ENCODE assay signal across 8 cellular contexts in the genomic region with DNA sequence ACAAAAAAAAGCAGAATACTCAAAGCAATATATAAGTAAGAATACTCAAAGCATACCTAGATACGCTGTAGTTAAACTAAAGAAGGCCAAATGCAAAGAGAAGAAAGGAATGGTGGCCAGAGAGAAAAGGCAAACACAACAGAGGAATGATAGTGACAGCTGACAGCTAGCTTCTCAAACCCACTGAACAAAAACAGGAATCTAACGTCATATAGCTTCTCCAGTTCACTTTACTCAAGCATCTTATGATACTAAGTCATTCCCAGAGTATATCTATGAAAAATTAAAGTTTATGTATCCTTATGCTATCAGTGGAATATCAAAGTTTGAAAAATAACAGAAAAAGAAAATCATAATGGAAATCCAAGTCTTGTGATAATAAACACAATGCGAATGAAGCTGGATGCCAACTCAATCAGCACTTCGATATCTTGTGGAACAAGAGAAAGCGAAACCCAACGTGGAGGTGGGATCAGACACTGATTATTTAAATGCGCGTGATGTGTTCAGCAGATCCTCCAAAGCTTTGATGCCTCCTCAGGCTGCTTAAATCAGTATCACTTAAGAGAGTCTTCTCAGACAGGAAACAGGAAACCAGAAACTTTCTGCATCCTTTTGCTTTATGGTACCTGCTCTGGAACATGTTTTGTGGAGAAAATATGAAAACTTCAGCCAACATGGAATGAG.
DNase-seq lines count a peak whose midpoint lies in the region; ATAC-seq and TF ChIP-seq lines count a peak whose summit lies in the region.

No MANE protein-coding gene starts in this region.

- peaks cover 7% of the 10 kb centered on the region for H3K4me1 ChIP-seq in osteoblast (ENCODE audit: insufficient read depth, low read length)

- H3K4me2 ChIP-seq in osteoblast (ENCODE audit: insufficient read depth, low read length), result no peak overlapping the region

- peaks cover 34% of the 10 kb centered on the region for H3K79me2 ChIP-seq in osteoblast (ENCODE audit: insufficient read depth, low read length)

- H4K20me1 ChIP-seq in osteoblast (ENCODE audit: insufficient read depth, low read length), result no peaks in the 10 kb centered on the region

- ATAC-seq in T-cell (replicated peaks in 1 of 4) (peak; percentile 90 to 96 (median 93)), GM21737 (IDR thresholded peaks at IDR 0.05; ENCODE audit: unreplicated experiment) (no peak), Right ventricle myocardium inferior (no peak), HG02970 (IDR thresholded peaks at IDR 0.05; ENCODE audit: low FRiP score, unreplicated experiment) (no peak)

- POLR2A ChIA-PET in T-cell (lab: Charles Lee), result interaction anchor here (0.5 to 2.5 kb wide), 14 partner anchors 10 to 671 kb away, joined by 3 to 14 read pairs (median 4); no protein-coding TSS in a partner anchor

- H3K27ac Mint-ChIP-seq in CD14-positive monocyte (peak overlapping the region; percentile 10 to 94 (median 53)), T-cell (peak overlapping the region; percentile 96 to 99)

- H3K4me1 Mint-ChIP-seq in CD14-positive monocyte, result peaks cover 82% of the 10 kb centered on the region
- peaks cover 87 to 98% (median 96%) of the 10 kb centered on the region in 3 donors for H3K4me1 Mint-ChIP-seq in T-cell

- intact Hi-C loops in CD14-positive monocyte (cut with micrococcal nuclease) (no loop called here), Right ventricle myocardium inferior (cut with DNase I) (no loop called here)

- no peaks in the 10 kb centered on the region for H3K27me3 ChIP-seq in osteoblast (ENCODE audit: insufficient read depth, low read length)

- peaks cover 4% of the 10 kb centered on the region for H3K36me3 ChIP-seq in osteoblast (ENCODE audit: insufficient read depth, low read length)

- H3K27ac ChIP-seq in angular gyrus (ENCODE audit: low read depth, low read length) (peak overlapping the region; percentile 93), osteoblast (ENCODE audit: low read depth, low read length) (no peak overlapping the region)

- CTCF ChIA-PET in T-cell (lab: Charles Lee), result interaction anchor here (0.5 to 2.7 kb wide), 20 partner anchors 11 to 608 kb away, joined by 3 to 15 read pairs (median 5); a partner anchor contains a TSS

- no peak overlapping the region for H2AFZ ChIP-seq in osteoblast (ENCODE audit: low read length)

- no peak overlapping the region for H3K4me3 Mint-ChIP-seq in CD14-positive monocyte
- H3K4me3 Mint-ChIP-seq in T-cell, result peak overlapping the region; percentile 72 to 82 (median 79)

- TF ChIP-seq CTCF in CD14-positive monocyte (IDR thresholded peaks at IDR 0.05) (no peak), GM20000 (IDR thresholded peaks at IDR 0.05; ENCODE audit: extremely low read depth, missing control alignments) (no peak), osteoblast (IDR thresholded peaks at IDR 0.05; ENCODE audit: extremely low read depth, low read depth, low read length) (no peak)

- H3K36me3 Mint-ChIP-seq in CD14-positive monocyte (peaks cover 42 to 46% of the 10 kb centered on the region in 2 donors), T-cell (peaks cover 38% of the 10 kb centered on the region)

- H3K4me3 ChIP-seq in osteoblast (ENCODE audit: insufficient read depth, low read length), result no peak overlapping the region

- no peaks in the 10 kb centered on the region for H3K9me3 ChIP-seq in osteoblast (ENCODE audit: low read depth, low read length)

- DNase-seq in CD14-positive monocyte (ENCODE audit: low spot score), result no peak
- peak; percentile 38 for DNase-seq in GM20000 (ENCODE audit: low spot score)
- peak in 32 of 34 experiments; percentile 48 to 87 (median 74) for DNase-seq in T-cell
- DNase-seq in Right ventricle myocardium inferior (ENCODE audit: missing footprints), result no peak
- no peak for DNase-seq in osteoblast (ENCODE audit: insufficient read length, low spot score, missing footprints)

- H3K9me3 Mint-ChIP-seq in CD14-positive monocyte, result peaks cover 0 to 3% (median 0%) of the 10 kb centered on the region in 7 donors
- peaks cover 0 to 5% (median 0%) of the 10 kb centered on the region in 3 donors for H3K9me3 Mint-ChIP-seq in T-cell

- H3K27me3 Mint-ChIP-seq in CD14-positive monocyte (ENCODE audit: low read depth in 3 of 3), result no peaks in the 10 kb centered on the region
- H3K27me3 Mint-ChIP-seq in T-cell, result no peaks in the 10 kb centered on the region

Comparison
In these comparisons a context has a peak if more than half of its experiments do, and no peak if none do; other contexts are left out.
1. DNase-seq: peak in GM20000 (single experiment) and T-cell (32 of 34); none in CD14-positive monocyte (single experiment), Right ventricle myocardium inferior (single experiment) and osteoblast (single experiment).
2. H3K4me3 Mint-ChIP-seq: peak in T-cell (3 of 3); none in CD14-positive monocyte (0 of 2).
3. ATAC-seq: peak in T-cell (4 of 4); none in GM21737 (single experiment), Right ventricle myocardium inferior (single experiment) and HG02970 (single experiment).